Comparison of ENCODE assay signal across 22 cellular contexts in the genomic region with DNA sequence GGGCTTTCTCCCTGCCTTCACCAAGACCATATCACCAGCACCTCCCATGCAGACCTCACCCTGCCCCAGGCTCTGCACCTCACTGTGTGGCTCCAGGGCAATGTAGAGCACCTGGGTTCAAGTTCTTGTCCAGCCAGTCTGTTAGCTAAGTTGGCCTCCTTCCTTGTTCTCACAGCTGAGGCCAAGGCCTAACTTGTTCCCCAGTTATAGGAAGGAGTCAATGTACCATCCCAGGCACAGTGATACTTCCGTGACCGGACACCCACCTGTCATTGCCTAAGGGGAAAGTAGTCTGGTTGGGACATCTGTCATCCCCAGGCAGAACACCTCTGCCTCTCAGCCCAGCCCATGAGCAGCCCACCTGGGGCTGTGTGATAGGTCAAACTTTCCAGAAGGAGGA.
"Had no signal": no experiment of that assay in that cellular context is flagged by ENCODE, and none has a peak within 500 bp of the region (broad histone marks: within the 10 kb centered on the region; RNA-seq: fewer than 3 reads in every experiment).

No MANE protein-coding gene starts in this region.

- H3K36me3 ChIP-seq: esophagus muscularis mucosa, gastrocnemius medialis, left lung, lower lobe of right lung, spleen, stomach, thoracic aorta, upper lobe of left lung, uterus had no signal

- FAIRE-seq: endometrium, keratinocyte had no signal

- H3K4me3 ChIP-seq: esophagus muscularis mucosa, gastrocnemius medialis, left lung, lower lobe of right lung, spleen, stomach, thoracic aorta, upper lobe of left lung, uterus had no signal

- H3K27ac Mint-ChIP-seq: immature natural killer cell; memory B cell; mesothelial cell of epicardium; natural killer cell; stimulated activated naive B cell treated with anti-CD40 and anti-IgM and Interleukin-4, amounts not matched to agents 10 μg/mL and 1 μg/mL and 100 μg/mL, for 72 hours had no signal

- H3K9me3 ChIP-seq: esophagus muscularis mucosa, gastrocnemius medialis, left lung, lower lobe of right lung, spleen, stomach, thoracic aorta, upper lobe of left lung, uterus had no signal

- H3K27ac ChIP-seq: esophagus muscularis mucosa, gastrocnemius medialis, left lung, lower lobe of right lung, spleen, stomach, thoracic aorta, upper lobe of left lung, uterus had no signal

- ATAC-seq: gastrocnemius medialis; left lung; lower lobe of right lung; natural killer cell; sciatic nerve; stimulated activated naive B cell treated with anti-CD40 and anti-IgM and Interleukin-4, amounts not matched to agents 10 μg/mL and 1 μg/mL and 100 μg/mL, for 72 hours had no signal

- H3K9me3 Mint-ChIP-seq: immature natural killer cell; memory B cell; mesothelial cell of epicardium; natural killer cell; stimulated activated naive B cell treated with anti-CD40 and anti-IgM and Interleukin-4, amounts not matched to agents 10 μg/mL and 1 μg/mL and 100 μg/mL, for 72 hours had no signal

- H3K4me3 Mint-ChIP-seq: immature natural killer cell; memory B cell; mesothelial cell of epicardium; natural killer cell; stimulated activated naive B cell treated with anti-CD40 and anti-IgM and Interleukin-4, amounts not matched to agents 10 μg/mL and 1 μg/mL and 100 μg/mL, for 72 hours had no signal

- H3K36me3 Mint-ChIP-seq: immature natural killer cell; memory B cell; mesothelial cell of epicardium; natural killer cell; stimulated activated naive B cell treated with anti-CD40 and anti-IgM and Interleukin-4, amounts not matched to agents 10 μg/mL and 1 μg/mL and 100 μg/mL, for 72 hours had no signal

- H3K27me3 ChIP-seq: uterus had no signal

- H3K4me1 ChIP-seq: uterus had no signal

- DNase-seq: effector memory CD4-positive, alpha-beta T cell; gastrocnemius medialis; immature natural killer cell; left lung; lower lobe of right lung; natural killer cell; spleen; stimulated activated CD4-positive, alpha-beta T cell treated with anti-CD3 and anti-CD28 coated beads, Interleukin-15, amount 100 ng/mL, for 24 hours; stimulated activated CD4-positive, alpha-beta T cell treated with anti-CD3 and anti-CD28 coated beads, Interleukin-1b, Interleukin-23, amount 100 ng/mL, for 48 hours; stimulated activated CD4-positive, alpha-beta T cell treated with anti-CD3 and anti-CD28 coated beads, Interleukin-4, amount 100 ng/mL, for 24 hours; stimulated activated naive B cell treated with anti-CD40 and anti-IgM and Interleukin-4, amounts not matched to agents 10 μg/mL and 1 μg/mL and 100 μg/mL, for 72 hours; stomach; substantia nigra; upper lobe of left lung; uterus had no signal
